In genomic region chr17:44014437-44015172, GRCh38 we compare ENCODE assay signal across 7 cellular contexts. TPM values are rescaled to one million over a fixed set of nuclear protein-coding genes. Genes with fewer than 3 reads are reported as not detected.
DNase-seq lines count a peak whose midpoint lies in the region; ATAC-seq and TF ChIP-seq lines count a peak whose summit lies in the region.

TSS of gene TMEM101 (minus strand) at chr17:44014963. CDS start at chr17:44014952, 11 bp downstream.

- H3K27ac ChIP-seq in mammary epithelial cell (ENCODE audit: insufficient read depth, low read depth, low read length) (peak within 1 kb of the TSS; percentile 80), skin epidermis (peak within 1 kb of the TSS in 20 of 21 experiments; percentile 64 to 95 (median 85))

- peak within 1 kb of the TSS; percentile 98 for H2AFZ ChIP-seq in mammary epithelial cell (ENCODE audit: low read depth, low read length)

- H3K9me3 ChIP-seq in mammary epithelial cell (replicated peaks; ENCODE audit: insufficient read depth, low read length) = no peaks in the 10 kb centered on the region

- H4K20me1 ChIP-seq in mammary epithelial cell (ENCODE audit: insufficient read depth, low read length) = no peaks in the 10 kb centered on the region

- peak within 1 kb of the TSS; percentile 94 for H3K4me2 ChIP-seq in mammary epithelial cell (ENCODE audit: insufficient read depth, low read depth, low read length)

- CTCF ChIA-PET in mammary epithelial cell (lab: Charles Lee; ENCODE audit: low non-redundant PET) = no interaction called here

- no peaks in the 10 kb centered on the region for H3K36me3 ChIP-seq in mammary epithelial cell (ENCODE audit: insufficient read depth, low read length)

- peak within 1 kb of the TSS; percentile 95 for H3K9ac ChIP-seq in mammary epithelial cell (ENCODE audit: insufficient read depth, low read length)

- dilution Hi-C loops in mammary epithelial cell (cut with HindIII; ENCODE audit: low sequenced_read_pairs) = no loop called here

- in situ Hi-C loops in mammary epithelial cell (cut with MboI; ENCODE audit: low sequenced_read_pairs in 2 of 2) = no loop called here

- intact Hi-C loops in mammary epithelial cell (cut with micrococcal nuclease) = loop anchor here (2.0 kb wide), 1 partner anchor 56 kb away; the partner anchor contains the start of gene G6PC3

- peak; percentile 83 for DNase-seq in NCI-H2196 treated with DMSO at 0.1 percent for 48 hours (lab: John Stamatoyannopoulos, UW; ENCODE audit: unreplicated experiment)
- peak; percentile 83 for DNase-seq in mammary epithelial cell
- peak; percentile 99 for DNase-seq in iPS-NIHi11 (ENCODE audit: low spot score)

- H3K4me3 ChIP-seq in WI38 (ENCODE audit: low read depth, low read length) (peak within 1 kb of the TSS; percentile 98), mammary epithelial cell (replicated peaks in 1 of 3; ENCODE audit: insufficient read depth in 1 of 3, low read depth in 2 of 3, low read length in 3 of 3) (peak within 1 kb of the TSS; percentile 89 to 99 (median 91)), skin epidermis (peak within 1 kb of the TSS; percentile 50 to 92 (median 81))

- peaks cover 4% of the 10 kb centered on the region for H3K4me1 ChIP-seq in mammary epithelial cell (ENCODE audit: insufficient read depth, low read length)

- ATAC-seq in GM18520 (IDR thresholded peaks at IDR 0.05; ENCODE audit: unreplicated experiment) (peak; percentile 83), HG03066 (IDR thresholded peaks at IDR 0.05; ENCODE audit: low read depth, unreplicated experiment) (peak; percentile 93)

- BruUV-seq in mammary epithelial cell (replicated peaks; lab: Mats Ljungman, UMichigan) = TSS peak; percentile 31

- WGBS in mammary epithelial cell (ENCODE audit: low coverage, missing lambda C conversion rate) = 1% methylated on average over 27 of the region's 43 CpGs

- no peaks in the 10 kb centered on the region for H3K27me3 ChIP-seq in mammary epithelial cell (ENCODE audit: insufficient read depth, low read length)

- TF ChIP-seq CTCF in WI38 (IDR thresholded peaks at IDR 0.05; ENCODE audit: low read depth, low read length) (no peak), mammary epithelial cell (conservative IDR thresholded peaks at IDR 0.05 in 1 of 2, IDR thresholded peaks at IDR 0.05 in 1 of 2; ENCODE audit: extremely low read depth in 1 of 2, insufficient read depth in 1 of 2, low read depth in 1 of 2, low read length in 2 of 2) (no peak)

- peaks cover 17% of the 10 kb centered on the region for H3K79me2 ChIP-seq in mammary epithelial cell (ENCODE audit: insufficient read depth, low read length)

RNA-seq across cellular contexts. Expression of gene TMEM101, which starts in this region (rescaled TPM):
- 10 to 100 TPM; 24.4 to 39.0 TPM for total RNA-seq in mammary epithelial cell
- 34.5 TPM for polyA plus RNA-seq in mammary epithelial cell
- polyA minus RNA-seq in mammary epithelial cell = 18.8 TPM

Comparison
In these comparisons a context has a peak if more than half of its experiments do, and no peak if none do; other contexts are left out.
1. Peak in every context shown above with its lines: DNase-seq, ATAC-seq, H3K4me3 ChIP-seq and H3K27ac ChIP-seq.